Comparison of ENCODE assay signal across 23 cellular contexts in genomic region chr4:54254116-54254914, GRCh38. TPM values are rescaled to one million over a fixed set of nuclear protein-coding genes. Genes with fewer than 3 reads are reported as not detected.
DNase-seq lines count a peak whose midpoint lies in the region; ATAC-seq and TF ChIP-seq lines count a peak whose summit lies in the region.
"Had no signal": no experiment of that assay in that cellular context is flagged by ENCODE, and none has a peak within 500 bp of the region (broad histone marks: within the 10 kb centered on the region; RNA-seq: fewer than 3 reads in every experiment).

No MANE protein-coding gene starts in this region.

- H3K36me3 ChIP-seq in ACC112 (ENCODE audit: insufficient read depth, low read length) (peaks cover 20% of the 10 kb centered on the region), hepatocyte (replicated peaks; ENCODE audit: insufficient read depth, low read depth) (no peaks in the 10 kb centered on the region)
- H3K36me3 ChIP-seq: BLaER1 treated with 17β-estradiol and CSF1 and Interleukin-3, amounts not matched to agents 10 nM and 100 nM; colonic mucosa had no signal

- no peak overlapping the region for H3K4me2 ChIP-seq in hepatocyte
- H3K4me2 ChIP-seq: BLaER1 treated with 17β-estradiol and CSF1 and Interleukin-3, amounts not matched to agents 10 nM and 100 nM had no signal

- no peaks in the 10 kb centered on the region for H3K27me3 ChIP-seq in ACC112 (ENCODE audit: insufficient read depth, low read length)
- H3K27me3 ChIP-seq in hepatocyte, result no peaks in the 10 kb centered on the region
- H3K27me3 ChIP-seq: BLaER1 treated with 17β-estradiol and CSF1 and Interleukin-3, amounts not matched to agents 10 nM and 100 nM; colonic mucosa had no signal

- WGBS in hepatocyte (ENCODE audit: low lambda C conversion rate, missing lambda C conversion rate), result 60% methylated on average over 7 of the region's 7 CpGs

- H2AFZ ChIP-seq in ACC112 (ENCODE audit: low read length, unreplicated experiment) (no peak overlapping the region), hepatocyte (no peak overlapping the region)

- peaks cover 51% of the 10 kb centered on the region for H3K4me1 Mint-ChIP-seq in HFFc6 (ENCODE audit: low read depth)
- H3K4me1 Mint-ChIP-seq: naive thymus-derived CD8-positive, alpha-beta T cell had no signal

- peaks cover 77% of the 10 kb centered on the region for H3K79me2 ChIP-seq in ACC112 (ENCODE audit: control insufficient read depth, insufficient read depth, low read length, unreplicated experiment)
- H3K79me2 ChIP-seq in hepatocyte, result peaks cover 88% of the 10 kb centered on the region

- ATAC-seq in HG03432 (IDR thresholded peaks at IDR 0.05; ENCODE audit: unreplicated experiment) (no peak), HG03571 (IDR thresholded peaks at IDR 0.05; ENCODE audit: unreplicated experiment) (no peak)
- ATAC-seq: K562; left lobe of liver; naive thymus-derived CD8-positive, alpha-beta T cell had no signal

- H3K4me1 ChIP-seq in ACC112 (ENCODE audit: control insufficient read depth, insufficient read depth, low read length, unreplicated experiment), result peaks cover 36% of the 10 kb centered on the region
- no peaks in the 10 kb centered on the region for H3K4me1 ChIP-seq in hepatocyte (ENCODE audit: insufficient read depth)
- H3K4me1 ChIP-seq: colonic mucosa had no signal

- no peak for TF ChIP-seq CTCF in HFFc6 (IDR thresholded peaks at IDR 0.05)
- TF ChIP-seq CTCF in hepatocyte (IDR thresholded peaks at IDR 0.05; ENCODE audit: poor library complexity), result no peak

- H3K9me2 ChIP-seq in hepatocyte (replicated peaks; ENCODE audit: insufficient read depth), result no peaks in the 10 kb centered on the region

- H3K4me3 ChIP-seq in ACC112 (ENCODE audit: low read depth, low read length), result peak overlapping the region; percentile 1; the same call in 1 of the 2 replicates
- H3K4me3 ChIP-seq in hepatocyte, result no peak overlapping the region
- H3K4me3 ChIP-seq: BLaER1 treated with 17β-estradiol and CSF1 and Interleukin-3, amounts not matched to agents 10 nM and 100 nM; colonic mucosa; K562 had no signal

- H4K20me1 ChIP-seq in hepatocyte (ENCODE audit: insufficient read depth, poor library complexity, severe bottlenecking), result peaks cover 67% of the 10 kb centered on the region
- H4K20me1 ChIP-seq: BLaER1 treated with 17β-estradiol and CSF1 and Interleukin-3, amounts not matched to agents 10 nM and 100 nM had no signal

- no peaks in the 10 kb centered on the region for H3K9me3 Mint-ChIP-seq in HFFc6
- H3K9me3 Mint-ChIP-seq: type B pancreatic cell had no signal

- peaks cover 2% of the 10 kb centered on the region; the same call in 1 of the 2 replicates for H3K27me3 Mint-ChIP-seq in HFFc6 (ENCODE audit: insufficient read depth)
- H3K27me3 Mint-ChIP-seq: type B pancreatic cell had no signal

- H3K27ac Mint-ChIP-seq in HFFc6, result peak overlapping the region; percentile 82
- H3K27ac Mint-ChIP-seq: mesothelial cell of epicardium; naive thymus-derived CD8-positive, alpha-beta T cell; type B pancreatic cell had no signal

- H3K4me3 Mint-ChIP-seq in HFFc6, result peak overlapping the region; percentile 35; the same call in 1 of the 2 replicates
- H3K4me3 Mint-ChIP-seq: mesothelial cell of epicardium; naive thymus-derived CD8-positive, alpha-beta T cell; type B pancreatic cell had no signal

- H3K27ac ChIP-seq in ACC112 (ENCODE audit: low read depth, low read length) (peak overlapping the region; percentile 50), hepatocyte (peak overlapping the region; percentile 26)
- H3K27ac ChIP-seq: BLaER1 treated with 17β-estradiol and CSF1 and Interleukin-3, amounts not matched to agents 10 nM and 100 nM; colonic mucosa had no signal

- no peaks in the 10 kb centered on the region for H3K9me3 ChIP-seq in hepatocyte (ENCODE audit: low read depth)
- H3K9me3 ChIP-seq: colonic mucosa had no signal

- peaks cover 6% of the 10 kb centered on the region for H3K36me3 Mint-ChIP-seq in HFFc6 (ENCODE audit: low read depth)
- H3K36me3 Mint-ChIP-seq: mesothelial cell of epicardium; naive thymus-derived CD8-positive, alpha-beta T cell had no signal

- peak; percentile 28 for DNase-seq in HFFc6
- DNase-seq in astrocyte of the hippocampus (ENCODE audit: low read depth, low spot score), result peak; percentile 40
- DNase-seq in hepatocyte (ENCODE audit: low spot score), result no peak
- no peak for DNase-seq in RKO (ENCODE audit: low spot score)
- DNase-seq in NCI-H187 (lab: John Stamatoyannopoulos, UW), result no peak
- DNase-seq: activated naive CD4-positive, alpha-beta T cell treated with anti-CD3 and anti-CD28 coated beads, Interleukin-2, amount 50 U/mL, for 16 hours; Calu3; colonic mucosa; EL; GOT3; head of caudate nucleus; MM.1S; naive thymus-derived CD8-positive, alpha-beta T cell; NCI-H1436 treated with DMSO at 0.1 percent for 48 hours; NCI-H69 had no signal

RNA-seq across cellular contexts. Expression of gene PDGFRA, which starts 25.2 kb away (rescaled TPM):
- total RNA-seq in HFFc6 (2021; fragmentation: NEBNext Ultra II Directional; extraction: Animal tissue kit (Norgen Biotek cat#: 25700)), result 10 to 100 TPM; 28.9 to 94.2 (median 88.3) TPM
- 102 and 117 TPM in 2 replicates for total RNA-seq in hepatocyte
- polyA plus RNA-seq in hepatocyte, result 30.1 and 36.3 TPM in 2 replicates
- total RNA-seq: Calu3; naive thymus-derived CD8-positive, alpha-beta T cell had no signal
- polyA plus RNA-seq: K562; naive thymus-derived CD8-positive, alpha-beta T cell had no signal

Comparison
In these comparisons a context has a peak if more than half of its experiments do, and no peak if none do; other contexts are left out.
1. DNase-seq: peak in HFFc6 (single experiment) and astrocyte of the hippocampus (single experiment); none in hepatocyte (single experiment), RKO (single experiment) and NCI-H187 (0 of 2).